Comparison of ENCODE assay signal across 8 cellular contexts in the genomic region with DNA sequence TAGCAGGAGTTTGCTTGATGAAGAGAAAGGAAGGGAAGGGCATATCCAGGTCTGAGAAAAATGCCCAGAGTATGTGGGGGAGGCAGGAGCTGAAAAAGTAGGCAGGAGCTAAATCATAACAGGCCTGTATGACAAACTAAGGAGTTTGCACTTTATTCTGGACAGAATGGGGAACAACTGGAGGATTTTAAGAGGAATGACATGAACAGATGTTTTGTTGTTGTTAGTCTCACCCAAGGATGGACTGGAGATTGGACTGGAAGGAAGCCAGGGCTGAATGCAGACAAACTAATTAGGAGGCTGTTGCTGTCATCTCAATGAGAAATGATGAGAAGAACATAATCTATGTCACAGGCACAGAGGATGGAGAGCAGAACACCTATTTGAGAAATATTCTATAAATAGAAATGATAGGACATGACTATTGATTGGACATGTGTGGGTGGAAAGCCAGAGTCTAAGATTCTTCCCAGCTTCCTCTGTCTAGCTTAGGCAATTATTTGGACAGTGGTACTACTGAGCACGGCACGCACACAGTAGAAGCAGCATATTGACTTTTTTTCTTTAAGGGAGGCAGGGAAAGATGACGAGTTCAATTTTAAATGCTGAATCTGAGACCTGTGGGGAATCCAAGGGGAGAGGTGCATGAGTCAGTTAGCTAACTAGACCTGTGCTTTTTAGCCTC. TPM values are rescaled to one million over a fixed set of nuclear protein-coding genes. Genes with fewer than 3 reads are reported as not detected.
DNase-seq lines count a peak whose midpoint lies in the region; ATAC-seq and TF ChIP-seq lines count a peak whose summit lies in the region.

No MANE protein-coding gene starts in this region.

- H3K27ac Mint-ChIP-seq in activated B cell treated with CpG ODN at 0.5 μM for 24 hours: peak overlapping the region; percentile 99

- H3K4me1 ChIP-seq in HAP-1 (peaks cover 18% of the 10 kb centered on the region), gastrocnemius medialis (peaks cover 24 to 38% of the 10 kb centered on the region in 2 donors)

- no peaks in the 10 kb centered on the region for H3K27me3 ChIP-seq in HAP-1 (ENCODE audit: low read depth)
- no peaks in the 10 kb centered on the region for H3K27me3 ChIP-seq in gastrocnemius medialis

- H3K9me3 ChIP-seq in HAP-1 (no peaks in the 10 kb centered on the region), gastrocnemius medialis (no peaks in the 10 kb centered on the region)

- H3K36me3 ChIP-seq in HAP-1 (replicated peaks) (no peaks in the 10 kb centered on the region), gastrocnemius medialis (no peaks in the 10 kb centered on the region)

- POLR2A ChIA-PET in activated B cell treated with CpG ODN at 0.5 μM for 24 hours (lab: Charles Lee): interaction anchor here (0.7 to 3.7 kb wide), 11 partner anchors 10 to 463 kb away, joined by 3 to 90 read pairs (median 6); a partner anchor contains a TSS

- peaks cover 14% of the 10 kb centered on the region for H3K36me3 Mint-ChIP-seq in activated B cell treated with CpG ODN at 0.5 μM for 24 hours (ENCODE audit: low read depth)

- CTCF ChIA-PET in activated B cell treated with CpG ODN at 0.5 μM for 24 hours (lab: Charles Lee): interaction anchor here (0.7 to 2.6 kb wide), 12 partner anchors 10 to 208 kb away, joined by 3 to 20 read pairs (median 4); a partner anchor contains a TSS

- TF ChIP-seq CTCF in activated B cell treated with CpG ODN at 0.5 μM for 24 hours (IDR thresholded peaks at IDR 0.05): no peak
- no peak for TF ChIP-seq CTCF in gastrocnemius medialis (IDR thresholded peaks at IDR 0.05 in 4 of 5, conservative IDR thresholded peaks at IDR 0.05 in 1 of 5)

- peak overlapping the region; percentile 100 for H3K4me3 Mint-ChIP-seq in activated B cell treated with CpG ODN at 0.5 μM for 24 hours

- no peaks in the 10 kb centered on the region for H3K27me3 Mint-ChIP-seq in activated B cell treated with CpG ODN at 0.5 μM for 24 hours

- intact Hi-C loops in activated B cell treated with CpG ODN at 0.5 μM for 24 hours (cut with micrococcal nuclease) (loop anchor here (5.0 to 10.0 kb wide), 3 partner anchors 791 to 1434 kb away; a partner anchor contains a TSS), left ventricle myocardium superior (cut with micrococcal nuclease) (loop anchor here (10.0 kb wide), 1 partner anchor 48 kb away; a partner anchor contains a TSS), gastrocnemius medialis (cut with DNase I; ENCODE audit: low total_unique reads) (loop anchor here (10.0 kb wide), 2 partner anchors 352 to 492 kb away; a partner anchor contains a TSS)

- peak overlapping the region; percentile 94 for H3K4me3 ChIP-seq in HAP-1
- peak overlapping the region; percentile 84 to 97 (median 85) for H3K4me3 ChIP-seq in gastrocnemius medialis

- in situ Hi-C loops in HAP-1 (cut with MboI; ENCODE audit: low sequenced_read_pairs): no loop called here
- in situ Hi-C loops in gastrocnemius medialis (cut with MboI; ENCODE audit: low sequenced_read_pairs in 4 of 4): loop anchor here in 2 of 4 donors (5.0 kb wide), 2 partner anchors 36 to 51 kb away; a partner anchor contains a TSS

- DNase-seq in AG08396 (ENCODE audit: low spot score) (peak; percentile 20), HAP-1 (ENCODE audit: low spot score in 2 of 2) (no peak), activated B cell treated with CpG ODN at 0.5 μM for 24 hours (no peak), left ventricle myocardium superior (no peak), gastrocnemius medialis (no peak)

- peak overlapping the region; percentile 91 to 99 (median 98) for H3K27ac ChIP-seq in gastrocnemius medialis

- H3K4me1 Mint-ChIP-seq in activated B cell treated with CpG ODN at 0.5 μM for 24 hours: peaks cover 53% of the 10 kb centered on the region

- no peak for TF ChIP-seq POLR2A in gastrocnemius medialis (IDR thresholded peaks at IDR 0.05)

- ATAC-seq in activated B cell treated with CpG ODN at 0.5 μM for 24 hours (ENCODE audit: low read depth) (no peak), left ventricle myocardium superior (peak; percentile 7), gastrocnemius medialis (no peak), GM19452 (IDR thresholded peaks at IDR 0.05; ENCODE audit: unreplicated experiment) (no peak), GM21786 (IDR thresholded peaks at IDR 0.05; ENCODE audit: unreplicated experiment) (no peak), GM18511 (IDR thresholded peaks at IDR 0.05; ENCODE audit: unreplicated experiment) (no peak)

- H3K9me3 Mint-ChIP-seq in activated B cell treated with CpG ODN at 0.5 μM for 24 hours: no peaks in the 10 kb centered on the region

RNA-seq across cellular contexts. Expression of a gene that starts 1.1 kb away (rescaled TPM):
- total RNA-seq in activated B cell treated with CpG ODN at 0.5 μM for 24 hours: 41.3 and 41.7 TPM in 2 replicates
- total RNA-seq in left ventricle myocardium superior: 96.8 TPM
- 100 to 1,000 TPM; 213 to 328 (median 254) TPM for total RNA-seq in gastrocnemius medialis

RNA-seq across cellular contexts. Expression of a gene that starts 50.0 kb away (rescaled TPM):
- total RNA-seq in activated B cell treated with CpG ODN at 0.5 μM for 24 hours (98.2 and 103 TPM in 2 replicates), left ventricle myocardium superior (74.1 TPM), gastrocnemius medialis (100 to 1,000 TPM; 123 to 226 (median 132) TPM)
